7 cellular contexts compared by ENCODE assay signal in genomic region chr2:6497048-6497447, GRCh38.
"Had no signal": no experiment of that assay in that cellular context is flagged by ENCODE, and none has a peak within 500 bp of the region (broad histone marks: within the 10 kb centered on the region; RNA-seq: fewer than 3 reads in every experiment).

No MANE protein-coding gene starts in this region.

- H3K36me3 ChIP-seq: HAP-1 had no signal

- H3K4me1 ChIP-seq: HAP-1 had no signal

- H3K4me3 ChIP-seq: GM23248, HAP-1 had no signal

- ATAC-seq: HCT116 had no signal

- DNase-seq: GM23248, GOT3, H7, HFFc6, IMR-90 had no signal

- H3K9me3 ChIP-seq: HAP-1 had no signal
